Comparison of ENCODE assay signal across 26 cellular contexts in genomic region chr20:37267684-37268313, GRCh38. TPM values are rescaled to one million over a fixed set of nuclear protein-coding genes. Genes with fewer than 3 reads are reported as not detected.
DNase-seq lines count a peak whose midpoint lies in the region; ATAC-seq, FAIRE-seq and TF ChIP-seq lines count a peak whose summit lies in the region.
"Had no signal": no experiment of that assay in that cellular context is flagged by ENCODE, and none has a peak within 500 bp of the region (broad histone marks: within the 10 kb centered on the region; RNA-seq: fewer than 3 reads in every experiment).

No MANE protein-coding gene starts in this region.

- intact Hi-C loops in HepG2 (cut with micrococcal nuclease; ENCODE audit: unreplicated experiment) (loop anchor here (2.0 to 5.0 kb wide), 3 partner anchors 31 to 130 kb away; no protein-coding TSS in a partner anchor), right lobe of liver (cut with DNase I) (loop anchor here in 1 of 2 donors (5.0 kb wide), 1 partner anchor 270 kb away; no protein-coding TSS in a partner anchor)
- intact Hi-C loops in activated CD4-positive, alpha-beta memory T cell treated with anti-CD3 and anti-CD28 coated beads for 36 hours (cut with micrococcal nuclease), result no loop called here

- POLR2A ChIA-PET in HepG2 (lab: Yijun Ruan, JAX), result no interaction called here
- POLR2A ChIA-PET in activated CD4-positive, alpha-beta memory T cell treated with anti-CD3 and anti-CD28 coated beads for 36 hours (lab: Charles Lee), result no interaction called here

- no peaks in the 10 kb centered on the region for H3K9me3 Mint-ChIP-seq in astrocyte (ENCODE audit: unreplicated experiment)
- no peaks in the 10 kb centered on the region for H3K9me3 Mint-ChIP-seq in activated CD4-positive, alpha-beta memory T cell treated with anti-CD3 and anti-CD28 coated beads for 36 hours
- H3K9me3 Mint-ChIP-seq: activated B cell treated with CpG ODN at 0.5 μM for 24 hours; central memory CD8-positive, alpha-beta T cell had no signal

- H3K4me2 ChIP-seq in HepG2 (ENCODE audit: low read depth, low read length) (peak overlapping the region; percentile 55), astrocyte (ENCODE audit: low read length) (no peak overlapping the region)
- H3K4me2 ChIP-seq: A549 had no signal

- H3K36me3 ChIP-seq in HepG2 (replicated peaks in 1 of 2; ENCODE audit: control insufficient read depth in 1 of 2, insufficient read depth in 2 of 2, low read length in 2 of 2) (no peaks in the 10 kb centered on the region), right lobe of liver (no peaks in the 10 kb centered on the region), astrocyte (ENCODE audit: insufficient read depth, low read length) (no peaks in the 10 kb centered on the region)
- H3K36me3 ChIP-seq: left lung, vagina had no signal

- H3K4me3 ChIP-seq in HepG2 (replicated peaks in 1 of 3; ENCODE audit: insufficient read depth in 1 of 3, low read depth in 2 of 3, low read length in 3 of 3) (peak overlapping the region in 1 of 3 experiments; percentile 8; a peak in 1 of 6 replicates), right lobe of liver (no peak overlapping the region), astrocyte (ENCODE audit: insufficient read depth, low read depth, low read length) (no peak overlapping the region)
- H3K4me3 ChIP-seq: A549, left lung, SK-N-MC, vagina had no signal

- TF ChIP-seq CTCF in HepG2 (CRISPR knock-in tag; IDR thresholded peaks at IDR 0.05) (no peak), right lobe of liver (IDR thresholded peaks at IDR 0.05) (no peak), astrocyte (IDR thresholded peaks at IDR 0.05; ENCODE audit: insufficient read depth, low read depth, low read length) (no peak)

- no peak for ATAC-seq in HepG2
- ATAC-seq in right lobe of liver, result no peak
- ATAC-seq in HG02852 (IDR thresholded peaks at IDR 0.05; ENCODE audit: unreplicated experiment), result no peak
- ATAC-seq: A549, esophagus mucosa, left lung had no signal

- H3K27ac ChIP-seq in HepG2 (ENCODE audit: extremely low read length, insufficient read depth, low read length) (no peak overlapping the region), right lobe of liver (no peak overlapping the region), astrocyte (ENCODE audit: low read depth, low read length) (no peak overlapping the region)
- H3K27ac ChIP-seq: A549, left lung, SK-N-MC, vagina had no signal

- in situ Hi-C loops in HepG2 (cut with HindIII; ENCODE audit: extremely low pct_ligation_motif_present, low pct_unique_long_range_greater_than_20kb), result no loop called here

- H4K20me1 ChIP-seq in HepG2 (ENCODE audit: insufficient read depth, low read length) (no peaks in the 10 kb centered on the region), astrocyte (ENCODE audit: insufficient read depth, low read length) (no peaks in the 10 kb centered on the region)

- H3K9ac ChIP-seq in HepG2 (ENCODE audit: insufficient read depth, low read depth, low read length), result no peak overlapping the region
- H3K9ac ChIP-seq in astrocyte (ENCODE audit: low read length), result no peak overlapping the region

- H3K9me3 ChIP-seq in HepG2 (ENCODE audit: low read length) (no peaks in the 10 kb centered on the region), right lobe of liver (no peaks in the 10 kb centered on the region), astrocyte (ENCODE audit: insufficient read depth, low read depth, low read length) (no peaks in the 10 kb centered on the region)
- H3K9me3 ChIP-seq: A549, left lung, vagina had no signal

- peaks cover 44% of the 10 kb centered on the region for H3K4me1 ChIP-seq in HepG2 (ENCODE audit: insufficient read depth, low read length)
- no peaks in the 10 kb centered on the region for H3K4me1 ChIP-seq in right lobe of liver
- peaks cover 7% of the 10 kb centered on the region for H3K4me1 ChIP-seq in astrocyte (ENCODE audit: insufficient read depth, low read length)
- H3K4me1 ChIP-seq: Caco-2 had no signal

- peaks cover 5 to 21% of the 10 kb centered on the region in 2 experiments; a peak in 4 of 5 replicates for H3K27me3 ChIP-seq in HepG2 (ENCODE audit: control insufficient read depth in 1 of 2, insufficient read depth in 2 of 2, low read length in 2 of 2)
- H3K27me3 ChIP-seq in right lobe of liver, result no peaks in the 10 kb centered on the region
- no peaks in the 10 kb centered on the region for H3K27me3 ChIP-seq in astrocyte (ENCODE audit: insufficient read depth, low read length)
- H3K27me3 ChIP-seq: left lung, vagina had no signal

- DNase-seq in HepG2 (ENCODE audit: low spot score) (no peak), right lobe of liver (no peak), astrocyte (ENCODE audit: low read depth) (no peak), iPS-NIHi11 (ENCODE audit: low spot score) (peak; percentile 51), superior temporal gyrus (ENCODE audit: extremely low spot score) (peak; percentile 37), glomerular visceral epithelial cell (ENCODE audit: extremely low spot score) (no peak)
- DNase-seq in activated CD4-positive, alpha-beta memory T cell treated with anti-CD3 and anti-CD28 coated beads for 36 hours, result no peak
- DNase-seq: activated B cell treated with CpG ODN at 0.5 μM for 24 hours; activated CD4-positive, alpha-beta T cell treated with anti-CD3 and anti-CD28 coated beads, Interleukin-2, amount 50 U/mL, for 48 hours; activated T-cell treated with anti-CD3 and anti-CD28 coated beads for 4 hours; Caco-2; effector CD4-positive, alpha-beta T cell; left lung; NCI-H1436; stimulated activated CD4-positive, alpha-beta T cell treated with anti-CD3 and anti-CD28 coated beads, Interleukin-12 subunit alpha, Interleukin-12 subunit beta, amount 100 ng/mL, for 4 hours; stimulated activated CD8-positive, alpha-beta memory T cell treated with anti-CD3 and anti-CD28 coated beads, Interleukin-4, amount 100 ng/mL, for 48 hours had no signal

- TF ChIP-seq POLR2A in HepG2 (IDR thresholded peaks at IDR 0.05; ENCODE audit: insufficient read depth in 1 of 2, low read depth in 2 of 2, low read length in 2 of 2) (no peak), right lobe of liver (IDR thresholded peaks at IDR 0.05) (no peak)

- CTCF ChIA-PET in HepG2 (lab: Yijun Ruan, JAX; ENCODE audit: low intra/inter-chr PET ratio, low total read pairs), result interaction anchor here (0.6 to 4.8 kb wide), 3 partner anchors 70 to 267 kb away, joined by 3 to 58 read pairs (median 57); no protein-coding TSS in a partner anchor
- CTCF ChIA-PET in activated CD4-positive, alpha-beta memory T cell treated with anti-CD3 and anti-CD28 coated beads for 36 hours (lab: Charles Lee), result interaction anchor here (0.6 to 8.0 kb wide), 7 partner anchors 22 to 526 kb away, joined by 3 to 70 read pairs (median 3); partner anchors contain the start of genes MANBAL and SRC

- no peak overlapping the region for H3K4me3 Mint-ChIP-seq in astrocyte (ENCODE audit: unreplicated experiment)
- no peak overlapping the region for H3K4me3 Mint-ChIP-seq in activated CD4-positive, alpha-beta memory T cell treated with anti-CD3 and anti-CD28 coated beads for 36 hours
- H3K4me3 Mint-ChIP-seq: activated B cell treated with CpG ODN at 0.5 μM for 24 hours; central memory CD8-positive, alpha-beta T cell had no signal

- H3K79me2 ChIP-seq in HepG2 (ENCODE audit: insufficient read depth, low read length) (no peaks in the 10 kb centered on the region), astrocyte (ENCODE audit: insufficient read depth, low read length) (no peaks in the 10 kb centered on the region)

- 40% methylated on average over 14 of the region's 14 CpGs for WGBS in HepG2 (ENCODE audit: low lambda C conversion rate)
- 57% methylated on average over 9 of the region's 14 CpGs for WGBS in right lobe of liver (ENCODE audit: insufficient coverage, low coverage, low lambda C conversion rate, missing lambda C conversion rate)

- H3K27ac Mint-ChIP-seq in astrocyte (ENCODE audit: unreplicated experiment), result no peak overlapping the region
- H3K27ac Mint-ChIP-seq in activated CD4-positive, alpha-beta memory T cell treated with anti-CD3 and anti-CD28 coated beads for 36 hours, result no peak overlapping the region
- H3K27ac Mint-ChIP-seq: activated B cell treated with CpG ODN at 0.5 μM for 24 hours had no signal

- TF ChIP-seq EP300 in HepG2 (IDR thresholded peaks at IDR 0.05; ENCODE audit: low read depth in 2 of 2, low read length in 2 of 2), result no peak
- TF ChIP-seq EP300 in HepG2 (CRISPR knock-in tag; IDR thresholded peaks at IDR 0.05; ENCODE audit: borderline replicate concordance), result no peak

- H2AFZ ChIP-seq in HepG2 (ENCODE audit: low read length) (no peak overlapping the region), astrocyte (ENCODE audit: low read depth, low read length) (peak overlapping the region; percentile 41)

- no peak for TF ChIP-seq RAD21 in HepG2 (CRISPR knock-in tag; IDR thresholded peaks at IDR 0.05)

- H3K27me3 Mint-ChIP-seq in astrocyte (ENCODE audit: low read depth, unreplicated experiment), result peaks cover 4% of the 10 kb centered on the region
- no peaks in the 10 kb centered on the region for H3K27me3 Mint-ChIP-seq in activated CD4-positive, alpha-beta memory T cell treated with anti-CD3 and anti-CD28 coated beads for 36 hours
- H3K27me3 Mint-ChIP-seq: activated B cell treated with CpG ODN at 0.5 μM for 24 hours had no signal

- BruUV-seq in HepG2 (replicated peaks; lab: Mats Ljungman, UMichigan), result no TSS peak

- FAIRE-seq in HepG2 (lab: Jason Lieb, UNC) (no peak), astrocyte (lab: Jason Lieb, UNC) (no peak)
- FAIRE-seq: A549, frontal cortex had no signal

- H3K4me1 Mint-ChIP-seq in astrocyte (ENCODE audit: low read depth, unreplicated experiment), result peaks cover 5% of the 10 kb centered on the region
- no peaks in the 10 kb centered on the region for H3K4me1 Mint-ChIP-seq in activated CD4-positive, alpha-beta memory T cell treated with anti-CD3 and anti-CD28 coated beads for 36 hours (ENCODE audit: low read depth)
- H3K4me1 Mint-ChIP-seq: central memory CD8-positive, alpha-beta T cell had no signal

- no peaks in the 10 kb centered on the region for H3K36me3 Mint-ChIP-seq in astrocyte (ENCODE audit: low read depth, unreplicated experiment)
- no peaks in the 10 kb centered on the region for H3K36me3 Mint-ChIP-seq in activated CD4-positive, alpha-beta memory T cell treated with anti-CD3 and anti-CD28 coated beads for 36 hours

RNA-seq across cellular contexts. Expression of gene GHRH, which starts 6.2 kb away (rescaled TPM):
- not detected in 2 replicates for total RNA-seq in HepG2 (2016; rRNA removed; fragmentation: Illumina TruSeq; extraction: Trizol)
- total RNA-seq in HepG2 (2016; cell fraction: cytosol; rRNA removed; fragmentation: Illumina TruSeq; extraction: Trizol; ENCODE audit: low read depth), result not detected in 2 replicates
- total RNA-seq in HepG2 (2016; cell fraction: insoluble cytoplasmic fraction; rRNA removed; fragmentation: Illumina TruSeq; extraction: Trizol), result not detected in 2 replicates
- not detected in 2 replicates for total RNA-seq in HepG2 (2016; cell fraction: membrane; rRNA removed; fragmentation: Illumina TruSeq; extraction: Trizol)
- not detected in 2 replicates for total RNA-seq in HepG2 (2016; cell fraction: nucleus; rRNA removed; fragmentation: Illumina TruSeq; extraction: Trizol)
- not detected in 2 replicates for polyA plus RNA-seq in HepG2 (2011; rRNA removed)
- polyA plus RNA-seq in HepG2 (2011; cell fraction: cytosol; rRNA removed), result not detected in 2 replicates
- polyA plus RNA-seq in HepG2 (2011; cell fraction: nucleus; rRNA removed), result not detected in 2 replicates
- not detected in 2 replicates for polyA plus RNA-seq in HepG2 (2012)
- not detected in 2 replicates for polyA plus RNA-seq in HepG2 (2016; cell fraction: cytosol; fragmentation: Illumina TruSeq; extraction: Trizol; ENCODE audit: low read depth)
- polyA plus RNA-seq in HepG2 (2016; cell fraction: insoluble cytoplasmic fraction; fragmentation: Illumina TruSeq; extraction: Trizol; ENCODE audit: low read depth), result not detected in 2 replicates
- polyA plus RNA-seq in HepG2 (2016; cell fraction: membrane; fragmentation: Illumina TruSeq; extraction: Trizol; ENCODE audit: low read depth), result not detected in 2 replicates
- not detected in 2 replicates for polyA plus RNA-seq in HepG2 (2016; cell fraction: nucleus; fragmentation: Illumina TruSeq; extraction: Trizol; ENCODE audit: insufficient read depth, low read depth)
- not detected in 2 replicates for polyA minus RNA-seq in HepG2 (2011; rRNA and poly(A)+ RNA removed; ENCODE audit: low replicate concordance)
- polyA minus RNA-seq in HepG2 (2011; cell fraction: cytosol; rRNA and poly(A)+ RNA removed), result not detected in 2 replicates
- not detected in 2 replicates for polyA minus RNA-seq in HepG2 (2011; cell fraction: nucleus; rRNA and poly(A)+ RNA removed)
- not detected for total RNA-seq in right lobe of liver
- not detected in 2 replicates for total RNA-seq in astrocyte
- total RNA-seq in activated CD4-positive, alpha-beta memory T cell treated with anti-CD3 and anti-CD28 coated beads for 36 hours, result not detected
- total RNA-seq: activated B cell treated with CpG ODN at 0.5 μM for 24 hours, Caco-2, esophagus mucosa, frontal cortex, left lung, temporal lobe, vagina had no signal
- polyA plus RNA-seq: A549, BJ, neural cell had no signal

RNA-seq across cellular contexts. Expression of gene MANBAL, which starts 21.7 kb away (rescaled TPM):
- total RNA-seq in HepG2 (2016; rRNA removed; fragmentation: Illumina TruSeq; extraction: Trizol) (16.5 and 18.6 TPM in 2 replicates), right lobe of liver (10 to 100 TPM; 11.4 to 16.0 (median 12.8) TPM), astrocyte (39.4 and 41.2 TPM in 2 replicates)
- total RNA-seq in HepG2 (2016; cell fraction: cytosol; rRNA removed; fragmentation: Illumina TruSeq; extraction: Trizol; ENCODE audit: low read depth), result 10.8 and 15.2 TPM in 2 replicates
- total RNA-seq in HepG2 (2016; cell fraction: insoluble cytoplasmic fraction; rRNA removed; fragmentation: Illumina TruSeq; extraction: Trizol), result 15.1 and 16.2 TPM in 2 replicates
- total RNA-seq in HepG2 (2016; cell fraction: membrane; rRNA removed; fragmentation: Illumina TruSeq; extraction: Trizol), result 25.3 and 29.5 TPM in 2 replicates
- total RNA-seq in HepG2 (2016; cell fraction: nucleus; rRNA removed; fragmentation: Illumina TruSeq; extraction: Trizol), result 15.3 and 19.6 TPM in 2 replicates
- polyA plus RNA-seq in HepG2 (2011; rRNA removed), result 70.2 and 74.1 TPM in 2 replicates
- 93.3 and 98.4 TPM in 2 replicates for polyA plus RNA-seq in HepG2 (2011; cell fraction: cytosol; rRNA removed)
- 35.2 and 44.3 TPM in 2 replicates for polyA plus RNA-seq in HepG2 (2011; cell fraction: nucleus; rRNA removed)
- 45.7 and 46.8 TPM in 2 replicates for polyA plus RNA-seq in HepG2 (2012)
- 48.1 and 71.4 TPM in 2 replicates for polyA plus RNA-seq in HepG2 (2016; cell fraction: cytosol; fragmentation: Illumina TruSeq; extraction: Trizol; ENCODE audit: low read depth)
- polyA plus RNA-seq in HepG2 (2016; cell fraction: insoluble cytoplasmic fraction; fragmentation: Illumina TruSeq; extraction: Trizol; ENCODE audit: low read depth), result 55.8 and 57.5 TPM in 2 replicates
- 67.6 and 91.3 TPM in 2 replicates for polyA plus RNA-seq in HepG2 (2016; cell fraction: membrane; fragmentation: Illumina TruSeq; extraction: Trizol; ENCODE audit: low read depth)
- polyA plus RNA-seq in HepG2 (2016; cell fraction: nucleus; fragmentation: Illumina TruSeq; extraction: Trizol; ENCODE audit: insufficient read depth, low read depth), result 68.3 and 69.5 TPM in 2 replicates
- polyA minus RNA-seq in HepG2 (2011; rRNA and poly(A)+ RNA removed; ENCODE audit: low replicate concordance), result 47.1 and 62.0 TPM in 2 replicates
- 11.5 and 14.7 TPM in 2 replicates for polyA minus RNA-seq in HepG2 (2011; cell fraction: cytosol; rRNA and poly(A)+ RNA removed)
- polyA minus RNA-seq in HepG2 (2011; cell fraction: nucleus; rRNA and poly(A)+ RNA removed), result 7.6 and 12.7 TPM in 2 replicates
- total RNA-seq in activated CD4-positive, alpha-beta memory T cell treated with anti-CD3 and anti-CD28 coated beads for 36 hours, result 10 to 100 TPM; 11.9 to 12.5 TPM

Comparison
In these comparisons a context has a peak if more than half of its experiments do, and no peak if none do; other contexts are left out.
1. DNase-seq: peak in iPS-NIHi11 (single experiment) and superior temporal gyrus (single experiment); none in HepG2 (single experiment), right lobe of liver (0 of 3), astrocyte (single experiment), activated CD4-positive, alpha-beta memory T cell treated with anti-CD3 and anti-CD28 coated beads for 36 hours (single experiment) and glomerular visceral epithelial cell (single experiment).